Comparison of ENCODE assay signal across 8 cellular contexts in genomic region chr12:48716493-48717251, GRCh38. TPM values are rescaled to one million over a fixed set of nuclear protein-coding genes. Genes with fewer than 3 reads are reported as not detected.
A peak's percentile ranks its signal among the peaks of the same experiment; 100 is the strongest.
DNase-seq lines count a peak whose midpoint lies in the region; ATAC-seq and TF ChIP-seq lines count a peak whose summit lies in the region.

Gene CCNT1 (minus strand): TSS chr12:48716707. CDS start chr12:48716675, 32 bp downstream.

- peaks cover 33 to 71% of the 10 kb centered on the region in 2 donors for H3K36me3 Mint-ChIP-seq in activated naive CD4-positive, alpha-beta T cell treated with anti-CD3 and anti-CD28 coated beads, Interleukin-2, amount 50 U/mL, for 72 hours

- H3K27ac ChIP-seq in temporal lobe (ENCODE audit: low read depth, low read length): peak within 1 kb of the TSS; percentile 92

- DNase-seq in NCI-H1092 treated with DMSO at 0.1 percent for 48 hours (lab: John Stamatoyannopoulos, UW) (peak; percentile 96), SKM-1 (lab: John Stamatoyannopoulos, UW; ENCODE audit: unreplicated experiment) (peak; percentile 67), globus pallidus (ENCODE audit: low spot score) (peak; percentile 97), occipital lobe (lab: John Stamatoyannopoulos, UW) (peak; percentile 98)
- peak; percentile 97 to 99 for DNase-seq in activated naive CD4-positive, alpha-beta T cell treated with anti-CD3 and anti-CD28 coated beads, Interleukin-2, amount 50 U/mL, for 72 hours (ENCODE audit: low spot score in 2 of 2)

- TF ChIP-seq POLR2A in GM10847 (IDR thresholded peaks at IDR 0.05; ENCODE audit: extremely low read depth, insufficient read length): peak; percentile 70

- peaks cover 7 to 20% of the 10 kb centered on the region in 2 donors for H3K9me3 Mint-ChIP-seq in activated naive CD4-positive, alpha-beta T cell treated with anti-CD3 and anti-CD28 coated beads, Interleukin-2, amount 50 U/mL, for 72 hours

- ATAC-seq in HG02623 (IDR thresholded peaks at IDR 0.05; ENCODE audit: unreplicated experiment): peak; percentile 94
- peak; percentile 96 to 97 for ATAC-seq in activated naive CD4-positive, alpha-beta T cell treated with anti-CD3 and anti-CD28 coated beads, Interleukin-2, amount 50 U/mL, for 72 hours

- H3K27ac Mint-ChIP-seq in activated naive CD4-positive, alpha-beta T cell treated with anti-CD3 and anti-CD28 coated beads, Interleukin-2, amount 50 U/mL, for 72 hours: peak within 1 kb of the TSS; percentile 95 to 96

RNA-seq across cellular contexts. Expression of gene CCNT1, which starts in this region (rescaled TPM):
- total RNA-seq in activated naive CD4-positive, alpha-beta T cell treated with anti-CD3 and anti-CD28 coated beads, Interleukin-2, amount 50 U/mL, for 72 hours: 10 to 100 TPM; 72.9 to 88.2 TPM
- 44.0 TPM for total RNA-seq in occipital lobe
- 30.0 TPM for total RNA-seq in temporal lobe

Comparison
In these comparisons a context has a peak if more than half of its experiments do, and no peak if none do; other contexts are left out.
1. Peak in every context shown above with its lines: DNase-seq, ATAC-seq and H3K27ac ChIP-seq.